ENCODE assay signal across 8 cellular contexts in the genomic region with DNA sequence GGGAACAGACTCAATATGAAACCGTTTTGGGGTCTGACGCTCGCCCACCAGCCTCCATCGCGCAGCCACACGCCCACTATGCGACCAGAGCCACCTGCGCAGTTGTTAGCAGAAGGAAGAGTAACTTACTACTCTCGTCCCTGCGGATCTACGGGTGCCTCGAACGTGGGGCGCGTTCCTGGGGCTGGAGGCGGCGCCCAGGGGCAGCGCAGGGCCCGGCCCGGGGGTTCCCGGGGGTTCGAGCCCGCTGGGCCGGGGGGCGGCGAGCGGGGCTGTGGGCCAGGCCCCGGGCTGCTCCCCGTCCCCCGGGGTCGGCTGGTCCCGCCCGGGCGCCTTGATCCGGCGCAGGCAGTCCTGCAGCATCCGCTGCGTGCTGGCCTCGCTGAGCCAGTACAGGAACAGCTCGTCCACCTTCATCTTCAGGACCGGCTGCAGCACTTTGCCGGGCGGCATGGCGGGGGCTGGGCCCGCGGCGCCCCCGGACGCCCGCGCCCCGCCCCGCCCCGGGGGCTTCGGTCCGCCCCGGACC. TPM values are rescaled to one million over a fixed set of nuclear protein-coding genes. Genes with fewer than 3 reads are reported as not detected.
DNase-seq lines count a peak whose midpoint lies in the region; ATAC-seq, FAIRE-seq and TF ChIP-seq lines count a peak whose summit lies in the region.

No MANE protein-coding gene starts in this region.

- FAIRE-seq in keratinocyte (lab: Jason Lieb, UNC), result no peak

- H2AFZ ChIP-seq in keratinocyte (ENCODE audit: control insufficient read depth, low read length), result peak overlapping the region; percentile 52

- no peaks in the 10 kb centered on the region for H3K36me3 Mint-ChIP-seq in activated naive CD4-positive, alpha-beta T cell treated with anti-CD3 and anti-CD28 coated beads, Interleukin-2, amount 50 U/mL, for 24 hours

- peak overlapping the region; percentile 77 for H3K4me3 Mint-ChIP-seq in activated naive CD4-positive, alpha-beta T cell treated with anti-CD3 and anti-CD28 coated beads, Interleukin-2, amount 50 U/mL, for 24 hours

- peak overlapping the region; percentile 99 for H3K9ac ChIP-seq in keratinocyte (ENCODE audit: control insufficient read depth, extremely low read depth, insufficient read depth, low read length)

- H3K27me3 Mint-ChIP-seq in activated naive CD4-positive, alpha-beta T cell treated with anti-CD3 and anti-CD28 coated beads, Interleukin-2, amount 50 U/mL, for 24 hours, result no peaks in the 10 kb centered on the region

- dilution Hi-C loops in keratinocyte (cut with MboI; ENCODE audit: extremely low pct_ligation_motif_present, low sequenced_read_pairs), result no loop called here

- ATAC-seq in GM19455 (IDR thresholded peaks at IDR 0.05; ENCODE audit: unreplicated experiment), result peak; percentile 32
- ATAC-seq in HG03521 (IDR thresholded peaks at IDR 0.05; ENCODE audit: unreplicated experiment), result peak; percentile 25

- intact Hi-C loops in A673 (cut with micrococcal nuclease; ENCODE audit: unreplicated experiment), result no loop called here

- peak overlapping the region; percentile 71 for H3K4me3 ChIP-seq in A673 (ENCODE audit: low read depth, low read length, poor library complexity, severe bottlenecking)
- peak overlapping the region; percentile 80 to 93 (median 92) for H3K4me3 ChIP-seq in keratinocyte (ENCODE audit: control insufficient read depth in 2 of 3, extremely low read depth in 1 of 3, insufficient read depth in 2 of 3, low read depth in 1 of 3, low read length in 3 of 3)

- H3K9me3 ChIP-seq in A673 (ENCODE audit: low read depth, low read length, poor library complexity, severe bottlenecking), result no peaks in the 10 kb centered on the region
- H3K9me3 ChIP-seq in keratinocyte (ENCODE audit: control insufficient read depth, low read depth, low read length), result no peaks in the 10 kb centered on the region

- H3K36me3 ChIP-seq in A673 (ENCODE audit: insufficient read depth, low read length, poor library complexity, severe bottlenecking) (no peaks in the 10 kb centered on the region), keratinocyte (ENCODE audit: control insufficient read depth in 2 of 2, extremely low read depth in 1 of 2, insufficient read depth in 2 of 2, low read length in 2 of 2) (no peaks in the 10 kb centered on the region)

- DNase-seq in A673 (ENCODE audit: low spot score) (no peak), keratinocyte (ENCODE audit: low read depth, low spot score) (no peak), NCI-H446 (lab: John Stamatoyannopoulos, UW) (no peak), Kasumi-1 (lab: John Stamatoyannopoulos, UW) (no peak)
- peak; percentile 17 to 24 for DNase-seq in stimulated activated CD8-positive, alpha-beta memory T cell treated with anti-CD3 and anti-CD28 coated beads, Interleukin-4, amount 100 ng/mL, for 4 hours (ENCODE audit: low read depth in 2 of 2, low spot score in 1 of 2)

- H3K9me3 Mint-ChIP-seq in activated naive CD4-positive, alpha-beta T cell treated with anti-CD3 and anti-CD28 coated beads, Interleukin-2, amount 50 U/mL, for 24 hours, result no peaks in the 10 kb centered on the region

- no TSS peak for BruUV-seq in A673 (replicated peaks; lab: Mats Ljungman, UMichigan)

- no peaks in the 10 kb centered on the region for H4K20me1 ChIP-seq in keratinocyte (ENCODE audit: control insufficient read depth, extremely low read depth, insufficient read depth, low read length)

- POLR2A ChIA-PET in A673 (lab: Charles Lee; ENCODE audit: low non-redundant PET), result no interaction called here

- CTCF ChIA-PET in A673 (lab: Charles Lee), result no interaction called here

- TF ChIP-seq CTCF in A673 (conservative IDR thresholded peaks at IDR 0.05; ENCODE audit: low read depth, low read length) (no peak), keratinocyte (optimal IDR thresholded peaks at IDR 0.05 in 1 of 3, IDR thresholded peaks at IDR 0.05 in 1 of 3, conservative IDR thresholded peaks at IDR 0.05 in 1 of 3; ENCODE audit: extremely low read depth in 1 of 3, insufficient read depth in 2 of 3, low read length in 3 of 3) (no peak)

- H3K27me3 ChIP-seq in A673 (replicated peaks; ENCODE audit: insufficient read depth, low read depth, low read length, poor library complexity) (no peaks in the 10 kb centered on the region), keratinocyte (ENCODE audit: control insufficient read depth, extremely low read depth, insufficient read depth, low read length) (no peaks in the 10 kb centered on the region)

- H3K27ac ChIP-seq in A673 (ENCODE audit: low read depth, low read length, poor library complexity, severe bottlenecking), result peak overlapping the region; percentile 100
- H3K27ac ChIP-seq in keratinocyte (ENCODE audit: control insufficient read depth, insufficient read depth, low read length), result peak overlapping the region; percentile 98

- peaks cover 5% of the 10 kb centered on the region for H3K4me1 Mint-ChIP-seq in activated naive CD4-positive, alpha-beta T cell treated with anti-CD3 and anti-CD28 coated beads, Interleukin-2, amount 50 U/mL, for 24 hours

- H3K4me2 ChIP-seq in keratinocyte (ENCODE audit: control insufficient read depth, extremely low read depth, insufficient read depth, low read depth, low read length), result peak overlapping the region; percentile 76

- peak overlapping the region; percentile 46 for H3K27ac Mint-ChIP-seq in activated naive CD4-positive, alpha-beta T cell treated with anti-CD3 and anti-CD28 coated beads, Interleukin-2, amount 50 U/mL, for 24 hours

- no peaks in the 10 kb centered on the region for H3K4me1 ChIP-seq in A673 (ENCODE audit: insufficient read depth, low read length, poor library complexity, severe bottlenecking)
- H3K4me1 ChIP-seq in keratinocyte (ENCODE audit: control insufficient read depth, extremely low read depth, insufficient read depth, low read length), result peaks cover 4% of the 10 kb centered on the region

- no peaks in the 10 kb centered on the region for H3K9me1 ChIP-seq in keratinocyte (ENCODE audit: control insufficient read depth, extremely low read depth, insufficient read depth, low read length)

- no peaks in the 10 kb centered on the region for H3K79me2 ChIP-seq in keratinocyte (ENCODE audit: control insufficient read depth, insufficient read depth, low read length)

RNA-seq across cellular contexts. Expression of a gene that starts 0.4 kb away (rescaled TPM):
- total RNA-seq in A673 (2021), result 43.6 and 46.5 TPM in 2 replicates
- polyA plus RNA-seq in keratinocyte, result 5.5 to 7.5 TPM (median 6.6 TPM) in 3 replicates
- polyA plus RNA-seq in keratinocyte (2011; ENCODE audit: low read depth), result 17.7 TPM
- polyA plus RNA-seq in keratinocyte (2011; cell fraction: cytosol; rRNA removed), result 3.0 and 3.8 TPM in 2 replicates
- 12.7 and 17.4 TPM in 2 replicates for polyA plus RNA-seq in keratinocyte (2011; cell fraction: nucleus; rRNA removed)
- 7.4 and 11.8 TPM in 2 replicates for polyA plus RNA-seq in keratinocyte (2012; ENCODE audit: low replicate concordance)
- polyA minus RNA-seq in keratinocyte, result 4.2 to 11.7 TPM (median 5.4 TPM) in 3 replicates
- polyA minus RNA-seq in keratinocyte (2011; cell fraction: cytosol; rRNA and poly(A)+ RNA removed), result 6.9 TPM
- polyA minus RNA-seq in keratinocyte (2011; cell fraction: nucleus; rRNA and poly(A)+ RNA removed), result 6.4 and 8.2 TPM in 2 replicates

Comparison
In these comparisons a context has a peak if more than half of its experiments do, and no peak if none do; other contexts are left out.
1. DNase-seq: peak in stimulated activated CD8-positive, alpha-beta memory T cell treated with anti-CD3 and anti-CD28 coated beads, Interleukin-4, amount 100 ng/mL, for 4 hours (2 of 2); none in A673 (single experiment), keratinocyte (single experiment), NCI-H446 (0 of 2) and Kasumi-1 (0 of 2).